20 cellular contexts compared by ENCODE assay signal in genomic region chr10:78655941-78656340, GRCh38.
"Had no signal": no experiment of that assay in that cellular context is flagged by ENCODE, and none has a peak within 500 bp of the region (broad histone marks: within the 10 kb centered on the region; RNA-seq: fewer than 3 reads in every experiment).

No MANE protein-coding gene starts in this region.

- H3K27me3 ChIP-seq: breast epithelium, ovary had no signal

- H3K27ac ChIP-seq: breast epithelium, coronary artery, ovary, psoas muscle, skin epidermis, thoracic aorta had no signal

- H3K9me3 ChIP-seq: breast epithelium, ovary, psoas muscle, thoracic aorta had no signal

- H3K36me3 ChIP-seq: breast epithelium, ovary, thoracic aorta had no signal

- ATAC-seq: activated CD8-positive, alpha-beta T cell treated with anti-CD3 and anti-CD28 coated beads for 36 hours; esophagus mucosa; naive thymus-derived CD4-positive, alpha-beta T cell; psoas muscle; stimulated activated naive B cell treated with anti-CD40 and anti-IgM and Interleukin-4, amounts not matched to agents 10 μg/mL and 1 μg/mL and 100 μg/mL, for 72 hours had no signal

- DNase-seq: activated CD4-positive, alpha-beta T cell treated with anti-CD3 and anti-CD28 coated beads for 48 hours; activated CD4-positive, CD25-positive, alpha-beta regulatory T cell; activated CD8-positive, alpha-beta T cell treated with anti-CD3 and anti-CD28 coated beads for 36 hours; activated naive CD4-positive, alpha-beta T cell treated with Interleukin-2 at 50 U/mL for 16 hours; activated naive CD8-positive, alpha-beta T cell treated with anti-CD3 and anti-CD28 coated beads, Interleukin-2, amount 10 ng/mL, durations not matched to agents 7 days and 5 days; activated T-cell treated with anti-CD3 and anti-CD28 coated beads, Interleukin-2, amount 50 U/mL, for 1 hour; effector CD4-positive, alpha-beta T cell; left ventricle myocardium superior; naive thymus-derived CD4-positive, alpha-beta T cell; ovary; psoas muscle; right cardiac atrium; stimulated activated naive B cell treated with anti-CD40 and anti-IgM and Interleukin-4, amounts not matched to agents 10 μg/mL and 1 μg/mL and 100 μg/mL, for 72 hours; T-helper 1 cell; T-helper 9 cell had no signal

- H3K4me3 ChIP-seq: breast epithelium, coronary artery, ovary, psoas muscle, skin epidermis, thoracic aorta had no signal

- H3K4me1 ChIP-seq: breast epithelium, psoas muscle had no signal
